24 cellular contexts compared by ENCODE assay signal in genomic region chr6:63114610-63115009, GRCh38.
A peak's percentile ranks its signal among the peaks of the same experiment; 100 is the strongest.
DNase-seq lines count a peak whose midpoint lies in the region; ATAC-seq and TF ChIP-seq lines count a peak whose summit lies in the region.
"Had no signal": no experiment of that assay in that cellular context is flagged by ENCODE, and none has a peak within 500 bp of the region (broad histone marks: within the 10 kb centered on the region; RNA-seq: fewer than 3 reads in every experiment).

No MANE protein-coding gene starts in this region.

- ATAC-seq in GM18858 (IDR thresholded peaks at IDR 0.05; ENCODE audit: unreplicated experiment) (peak; percentile 77), GM19468 (IDR thresholded peaks at IDR 0.05; ENCODE audit: extremely low read depth, unreplicated experiment) (peak; percentile 65), HG02763 (IDR thresholded peaks at IDR 0.05; ENCODE audit: unreplicated experiment) (peak; percentile 72), HG03432 (IDR thresholded peaks at IDR 0.05; ENCODE audit: unreplicated experiment) (peak; percentile 83)
- ATAC-seq: activated naive CD4-positive, alpha-beta T cell treated with anti-CD3 and anti-CD28 coated beads, Interleukin-2, amount 50 U/mL, for 72 hours; mucosa of descending colon; Right ventricle myocardium inferior; stimulated activated memory B cell treated with anti-CD40 and anti-IgM and Interleukin-4, amounts not matched to agents 10 μg/mL and 1 μg/mL and 100 μg/mL, for 72 hours had no signal

- no peaks in the 10 kb centered on the region for H3K27me3 Mint-ChIP-seq in endothelial cell (ENCODE audit: unreplicated experiment)
- H3K27me3 Mint-ChIP-seq in T-helper 2 cell treated with Interferon-gamma antibody and Interleukin-4, amounts not matched to agents 5 μg/mL and 100 μg/mL, for 36 hours (ENCODE audit: low read depth): no peaks in the 10 kb centered on the region
- H3K27me3 Mint-ChIP-seq: central memory CD8-positive, alpha-beta T cell; stimulated activated memory B cell treated with anti-CD40 and anti-IgM and Interleukin-4, amounts not matched to agents 10 μg/mL and 1 μg/mL and 100 μg/mL, for 72 hours had no signal

- DNase-seq in D341Med (ENCODE audit: low spot score) (no peak), endothelial cell (ENCODE audit: low spot score) (no peak), NK-92 (lab: John Stamatoyannopoulos, UW; ENCODE audit: unreplicated experiment) (no peak)
- DNase-seq in T-helper 2 cell treated with Interferon-gamma antibody and Interleukin-4, amounts not matched to agents 5 μg/mL and 100 μg/mL, for 36 hours (ENCODE audit: low spot score): no peak
- DNase-seq: activated CD4-positive, CD25-positive, alpha-beta regulatory T cell treated with anti-CD3 and anti-CD28 coated beads, Interleukin-2, amount 50 U/mL, for 72 hours; activated CD8-positive, alpha-beta memory T cell treated with anti-CD3 and anti-CD28 coated beads for 24 hours; Calu3; dorsolateral prefrontal cortex; foreskin fibroblast; MG63; mucosa of descending colon; NCI-H146; NCI-H748 treated with DMSO at 0.1 percent for 48 hours; OCI-M1; testis had no signal

- H3K27ac Mint-ChIP-seq in endothelial cell (ENCODE audit: unreplicated experiment): no peak overlapping the region
- no peak overlapping the region for H3K27ac Mint-ChIP-seq in T-helper 2 cell treated with Interferon-gamma antibody and Interleukin-4, amounts not matched to agents 5 μg/mL and 100 μg/mL, for 36 hours
- H3K27ac Mint-ChIP-seq: activated naive CD4-positive, alpha-beta T cell treated with anti-CD3 and anti-CD28 coated beads, Interleukin-2, amount 50 U/mL, for 72 hours; neural progenitor cell; stimulated activated memory B cell treated with anti-CD40 and anti-IgM and Interleukin-4, amounts not matched to agents 10 μg/mL and 1 μg/mL and 100 μg/mL, for 72 hours had no signal

- TF ChIP-seq CTCF in endothelial cell (IDR thresholded peaks at IDR 0.05; ENCODE audit: unreplicated experiment): no peak

- H3K9me3 Mint-ChIP-seq in endothelial cell (ENCODE audit: unreplicated experiment): peaks cover 4% of the 10 kb centered on the region
- peaks cover 11% of the 10 kb centered on the region for H3K9me3 Mint-ChIP-seq in T-helper 2 cell treated with Interferon-gamma antibody and Interleukin-4, amounts not matched to agents 5 μg/mL and 100 μg/mL, for 36 hours
- H3K9me3 Mint-ChIP-seq: neural progenitor cell; stimulated activated memory B cell treated with anti-CD40 and anti-IgM and Interleukin-4, amounts not matched to agents 10 μg/mL and 1 μg/mL and 100 μg/mL, for 72 hours had no signal

- H3K4me3 Mint-ChIP-seq in endothelial cell (ENCODE audit: unreplicated experiment): no peak overlapping the region
- no peak overlapping the region for H3K4me3 Mint-ChIP-seq in T-helper 2 cell treated with Interferon-gamma antibody and Interleukin-4, amounts not matched to agents 5 μg/mL and 100 μg/mL, for 36 hours
- H3K4me3 Mint-ChIP-seq: central memory CD8-positive, alpha-beta T cell; neural progenitor cell; stimulated activated memory B cell treated with anti-CD40 and anti-IgM and Interleukin-4, amounts not matched to agents 10 μg/mL and 1 μg/mL and 100 μg/mL, for 72 hours had no signal

- H3K4me1 Mint-ChIP-seq in endothelial cell (ENCODE audit: unreplicated experiment): no peaks in the 10 kb centered on the region
- H3K4me1 Mint-ChIP-seq in T-helper 2 cell treated with Interferon-gamma antibody and Interleukin-4, amounts not matched to agents 5 μg/mL and 100 μg/mL, for 36 hours (ENCODE audit: low read depth): no peaks in the 10 kb centered on the region
- H3K4me1 Mint-ChIP-seq: central memory CD8-positive, alpha-beta T cell; stimulated activated memory B cell treated with anti-CD40 and anti-IgM and Interleukin-4, amounts not matched to agents 10 μg/mL and 1 μg/mL and 100 μg/mL, for 72 hours had no signal

- no peaks in the 10 kb centered on the region for H3K36me3 Mint-ChIP-seq in endothelial cell (ENCODE audit: low read depth, unreplicated experiment)
- H3K36me3 Mint-ChIP-seq in T-helper 2 cell treated with Interferon-gamma antibody and Interleukin-4, amounts not matched to agents 5 μg/mL and 100 μg/mL, for 36 hours (ENCODE audit: low read depth): no peaks in the 10 kb centered on the region
- H3K36me3 Mint-ChIP-seq: activated naive CD4-positive, alpha-beta T cell treated with anti-CD3 and anti-CD28 coated beads, Interleukin-2, amount 50 U/mL, for 72 hours; neural progenitor cell; stimulated activated memory B cell treated with anti-CD40 and anti-IgM and Interleukin-4, amounts not matched to agents 10 μg/mL and 1 μg/mL and 100 μg/mL, for 72 hours had no signal
